In the genomic region with DNA sequence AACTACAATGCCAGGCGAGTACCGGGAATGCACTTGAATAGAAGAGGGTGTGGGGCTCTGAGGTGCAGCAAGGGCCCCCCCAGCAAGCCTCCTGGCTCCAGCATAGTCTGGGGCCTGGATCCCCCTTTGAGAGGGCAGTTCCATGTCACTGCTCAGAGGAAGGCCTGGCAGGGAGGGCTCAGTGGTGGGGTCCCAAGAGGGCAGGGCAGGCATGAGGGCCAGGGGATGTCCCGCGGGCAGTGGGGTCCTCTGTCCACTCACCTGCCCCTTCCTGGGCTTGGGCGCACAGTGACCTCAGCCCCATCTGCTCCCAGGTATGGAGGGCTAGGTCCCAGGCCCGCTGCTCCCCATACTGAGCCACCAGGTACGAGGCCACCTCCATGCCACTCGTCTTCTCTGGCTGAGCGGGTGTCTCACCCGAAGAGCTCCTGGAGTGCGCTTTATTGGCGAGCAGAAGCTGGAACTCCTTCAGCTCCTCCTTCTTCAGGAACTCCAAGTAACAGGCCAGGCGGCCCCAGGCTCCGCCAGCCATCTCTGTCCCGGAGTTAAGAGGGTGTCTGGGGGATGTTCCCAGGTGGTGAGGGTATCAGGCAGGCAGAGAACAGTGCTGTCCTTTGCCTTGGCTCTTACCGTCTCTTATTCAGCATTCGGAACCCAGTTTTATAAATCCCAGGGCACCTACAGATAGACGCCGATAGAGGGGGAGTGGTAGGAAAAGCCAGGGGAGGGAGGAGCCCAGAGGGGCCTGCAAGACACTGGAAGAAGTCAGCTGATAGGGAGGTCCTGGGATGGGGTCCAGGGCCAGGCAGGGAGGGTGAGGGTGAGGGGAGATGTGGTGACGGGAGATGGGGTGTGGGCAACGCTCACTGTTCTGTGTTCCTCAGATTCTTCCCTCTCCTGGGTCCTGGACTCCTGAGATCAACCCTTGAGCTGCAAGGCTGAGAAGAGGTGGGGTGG, we compare ENCODE assay signal across 8 cellular contexts. TPM values are rescaled to one million over a fixed set of nuclear protein-coding genes. Genes with fewer than 3 reads are reported as not detected.
DNase-seq lines count a peak whose midpoint lies in the region; ATAC-seq and TF ChIP-seq lines count a peak whose summit lies in the region.

No MANE protein-coding gene starts in this region.

- WGBS in mesenchymal stem cell: 97% methylated on average over 18 of the region's 21 CpGs

- H3K79me2 ChIP-seq in PC-9 (ENCODE audit: low read depth): no peaks in the 10 kb centered on the region

- peak overlapping the region in 1 of 2 experiments; percentile 55 for H3K14ac ChIP-seq in mesenchymal stem cell (ENCODE audit: low read length in 2 of 2)

- peak; percentile 2 for ATAC-seq in HG02885 (IDR thresholded peaks at IDR 0.05; ENCODE audit: poor library complexity, unreplicated experiment)

- peak overlapping the region; percentile 90 for H3K27ac ChIP-seq in ascending aorta
- no peak overlapping the region for H3K27ac ChIP-seq in mesenchymal stem cell (ENCODE audit: low read length, poor library complexity, severe bottlenecking)
- H3K27ac ChIP-seq in PC-9: no peak overlapping the region

- peak overlapping the region in 1 of 2 experiments; percentile 41 for H3K23ac ChIP-seq in mesenchymal stem cell (ENCODE audit: low read length in 2 of 2)

- H2BK12ac ChIP-seq in mesenchymal stem cell (ENCODE audit: low read length in 2 of 2): peak overlapping the region; percentile 11 to 70

- peak overlapping the region; percentile 67 for H4K8ac ChIP-seq in mesenchymal stem cell (ENCODE audit: low read length)

- H2AFZ ChIP-seq in mesenchymal stem cell (ENCODE audit: low read depth, low read length) (no peak overlapping the region), PC-9 (no peak overlapping the region)

- no TSS peak for BruUV-seq in PC-9 (replicated peaks; lab: Mats Ljungman, UMichigan)

- H3K4me3 ChIP-seq in ascending aorta: peak overlapping the region; percentile 56 to 80
- peak overlapping the region in 1 of 2 experiments; percentile 89 for H3K4me3 ChIP-seq in mesenchymal stem cell (ENCODE audit: insufficient read depth in 1 of 2, low read depth in 1 of 2, low read length in 2 of 2)
- H3K4me3 ChIP-seq in PC-9: no peak overlapping the region

- no peaks in the 10 kb centered on the region for H3K79me1 ChIP-seq in mesenchymal stem cell (replicated peaks; ENCODE audit: low read length, poor library complexity, severe bottlenecking)

- H3K4me2 ChIP-seq in mesenchymal stem cell (ENCODE audit: low read length, poor library complexity, severe bottlenecking) (no peak overlapping the region), PC-9 (no peak overlapping the region)

- H3K4me1 ChIP-seq in ascending aorta (peaks cover 15 to 23% of the 10 kb centered on the region in 2 donors), mesenchymal stem cell (ENCODE audit: control insufficient read depth, insufficient read depth, low read depth, low read length) (peaks cover 11% of the 10 kb centered on the region), PC-9 (replicated peaks; ENCODE audit: insufficient read depth) (peaks cover 15% of the 10 kb centered on the region; the same call in 1 of the 2 replicates)

- peaks cover 7% of the 10 kb centered on the region for H3F3A ChIP-seq in PC-9 (ENCODE audit: insufficient read depth, low read depth)

- TF ChIP-seq CTCF in ascending aorta (IDR thresholded peaks at IDR 0.05) (no peak), PC-9 (conservative IDR thresholded peaks at IDR 0.05) (no peak)

- H3K4ac ChIP-seq in mesenchymal stem cell (ENCODE audit: low read depth in 1 of 2, low read length in 2 of 2): peak overlapping the region in 1 of 2 experiments; percentile 69

- peak overlapping the region; percentile 58 to 94 for H3K18ac ChIP-seq in mesenchymal stem cell (ENCODE audit: low read depth in 1 of 2, low read length in 2 of 2)

- intact Hi-C loops in ascending aorta (cut with DNase I): loop anchor here (2.0 kb wide), 1 partner anchor 1057 kb away; a partner anchor contains a TSS
- intact Hi-C loops in PC-9 (cut with micrococcal nuclease; ENCODE audit: unreplicated experiment): no loop called here

- peak overlapping the region; percentile 94 for H3K9ac ChIP-seq in mesenchymal stem cell (ENCODE audit: low read length)

- peak overlapping the region; percentile 13 for H2BK120ac ChIP-seq in mesenchymal stem cell (ENCODE audit: low read depth, low read length)

- no peak overlapping the region for H2BK5ac ChIP-seq in mesenchymal stem cell (ENCODE audit: low read depth, low read length, poor library complexity, severe bottlenecking)

- H3K9me3 ChIP-seq in ascending aorta (no peaks in the 10 kb centered on the region), mesenchymal stem cell (ENCODE audit: control insufficient read depth, low read length) (no peaks in the 10 kb centered on the region), PC-9 (ENCODE audit: insufficient read depth, low read depth) (no peaks in the 10 kb centered on the region)

- no peak overlapping the region for H2AK5ac ChIP-seq in mesenchymal stem cell (ENCODE audit: low read length, severe bottlenecking)

- CTCF ChIA-PET in PC-9 (lab: Charles Lee): no interaction called here

- H2BK15ac ChIP-seq in mesenchymal stem cell (ENCODE audit: low read depth, poor library complexity, severe bottlenecking): peak overlapping the region; percentile 55

- peak overlapping the region; percentile 76 for H4K91ac ChIP-seq in mesenchymal stem cell (ENCODE audit: low read length)

- peak; percentile 23 for DNase-seq in EL
- peak in 1 of 2 donors; percentile 73 for DNase-seq in ascending aorta (ENCODE audit: low spot score in 2 of 2)
- DNase-seq in mesenchymal stem cell: no peak
- DNase-seq in PC-9: no peak
- no peak for DNase-seq in occipital lobe (lab: John Stamatoyannopoulos, UW)
- no peak for DNase-seq in RKO (ENCODE audit: low spot score)
- no peak for DNase-seq in HuH-7.5 (ENCODE audit: low spot score)

- peaks cover 20% of the 10 kb centered on the region for H4K20me1 ChIP-seq in PC-9 (ENCODE audit: insufficient read depth)

- no peaks in the 10 kb centered on the region for H3K9me2 ChIP-seq in PC-9 (ENCODE audit: insufficient read depth)

- H3K36me3 ChIP-seq in ascending aorta (peaks cover 16 to 29% of the 10 kb centered on the region in 2 donors), mesenchymal stem cell (ENCODE audit: control insufficient read depth in 1 of 2, insufficient read depth in 2 of 2, low read depth in 1 of 2, low read length in 2 of 2) (peaks cover 0 to 31% of the 10 kb centered on the region in 2 experiments), PC-9 (ENCODE audit: low read depth) (no peaks in the 10 kb centered on the region)

- H3K27me3 ChIP-seq in ascending aorta: no peaks in the 10 kb centered on the region
- H3K27me3 ChIP-seq in mesenchymal stem cell (ENCODE audit: control insufficient read depth in 1 of 2, insufficient read depth in 1 of 2, low read length in 2 of 2): peaks cover 0 to 6% of the 10 kb centered on the region in 2 experiments
- H3K27me3 ChIP-seq in PC-9 (ENCODE audit: insufficient read depth, low read depth): no peaks in the 10 kb centered on the region

- POLR2A ChIA-PET in PC-9 (lab: Charles Lee; ENCODE audit: unreplicated experiment): no interaction called here

RNA-seq across cellular contexts. Expression of a gene that starts 0.6 kb away (rescaled TPM):
- total RNA-seq in ascending aorta (67.7 TPM), PC-9 (2021) (0.63 and 0.75 TPM in 2 replicates), occipital lobe (84.5 TPM)
- 27.0 TPM for polyA plus RNA-seq in mesenchymal stem cell (2013, experiment 1 of 2)
- 25.3 TPM for polyA plus RNA-seq in mesenchymal stem cell (2013, experiment 2 of 2)

Comparison
In these comparisons a context has a peak if more than half of its experiments do, and no peak if none do; other contexts are left out.
1. H3K27ac ChIP-seq: peak in ascending aorta (2 of 2); none in mesenchymal stem cell (single experiment) and PC-9 (single experiment).
2. RNA of a gene that starts 0.6 kb away (total RNA-seq): 84.5 TPM in occipital lobe (single experiment) and 67.7 TPM in ascending aorta (single experiment); 0.63 to 0.75 TPM in PC-9; every median in the first group is over 10 times any median in the second.